Comparison of ENCODE assay signal across 17 cellular contexts in the genomic region with DNA sequence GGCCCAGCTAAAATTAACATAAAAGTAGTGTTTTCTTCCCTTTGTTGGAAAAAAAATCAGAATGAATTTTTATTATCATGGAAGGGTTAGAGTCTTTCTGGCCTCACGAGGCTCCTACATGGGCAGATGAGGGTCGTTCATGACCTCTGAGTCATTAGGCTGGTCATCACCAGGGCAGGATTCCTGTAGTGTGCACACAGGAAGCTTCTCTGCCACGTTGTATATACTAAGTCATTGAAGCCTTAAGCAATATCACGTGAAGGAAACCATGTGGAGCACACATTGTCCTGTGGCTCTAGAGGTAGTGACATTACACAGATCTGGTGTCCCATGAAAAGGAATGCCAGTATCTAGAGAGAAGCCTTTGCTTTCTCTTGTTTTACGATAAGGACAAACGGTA.
A peak's percentile ranks its signal among the peaks of the same experiment; 100 is the strongest.
DNase-seq lines count a peak whose midpoint lies in the region; ATAC-seq and TF ChIP-seq lines count a peak whose summit lies in the region.
"Had no signal": no experiment of that assay in that cellular context is flagged by ENCODE, and none has a peak within 500 bp of the region (broad histone marks: within the 10 kb centered on the region; RNA-seq: fewer than 3 reads in every experiment).

No MANE protein-coding gene starts in this region.

- peak; percentile 68 for DNase-seq in AG10803 (ENCODE audit: low read depth)
- peak; percentile 41 for DNase-seq in GM23248
- peak; percentile 24 for DNase-seq in amniotic epithelial cell (ENCODE audit: low read depth)
- DNase-seq in fibroblast of pulmonary artery (ENCODE audit: low read depth), result peak; percentile 15
- DNase-seq in NCI-H69 (lab: John Stamatoyannopoulos, UW), result no peak
- DNase-seq in NK-92 (lab: John Stamatoyannopoulos, UW; ENCODE audit: unreplicated experiment), result no peak
- DNase-seq in NCI-H1694 treated with DMSO at 0.1 percent for 48 hours (lab: John Stamatoyannopoulos, UW), result no peak
- DNase-seq: CD4-positive, alpha-beta memory T cell; KBM-7; NCI-H1105 treated with DMSO at 0.1 percent for 48 hours; NCI-H187 treated with DMSO at 0.1 percent for 48 hours; NCI-H2171; NCI-H82; SIG-M5 had no signal

- no peaks in the 10 kb centered on the region for H3K79me2 ChIP-seq in GM23248 (ENCODE audit: insufficient read depth)

- no peaks in the 10 kb centered on the region; the same call in 1 of the 2 replicates for H4K20me1 ChIP-seq in GM23248 (ENCODE audit: insufficient read depth)

- no peaks in the 10 kb centered on the region for H3K9me3 ChIP-seq in GM23248 (ENCODE audit: low read depth)
- H3K9me3 ChIP-seq: A549, HAP-1 had no signal

- H3K9ac ChIP-seq in GM23248, result no peak overlapping the region

- no peak for ATAC-seq in GM21381 (IDR thresholded peaks at IDR 0.05; ENCODE audit: unreplicated experiment)
- ATAC-seq: A549 had no signal

- H3K36me3 ChIP-seq in GM23248 (ENCODE audit: low read depth), result no peaks in the 10 kb centered on the region
- H3K36me3 ChIP-seq: HAP-1 had no signal

- no peak overlapping the region for H3K4me3 ChIP-seq in AG10803 (ENCODE audit: low read length)
- H3K4me3 ChIP-seq in GM23248, result no peak overlapping the region
- H3K4me3 ChIP-seq in fibroblast of pulmonary artery (replicated peaks; ENCODE audit: low read depth, low read length), result no peak overlapping the region
- H3K4me3 ChIP-seq: A549, HAP-1 had no signal

- no peaks in the 10 kb centered on the region for H3K27me3 ChIP-seq in GM23248 (replicated peaks; ENCODE audit: insufficient read depth)

- no peak overlapping the region for H2AFZ ChIP-seq in GM23248

- in situ Hi-C loops in GM23248 (cut with MboI), result no loop called here

- H3K4me2 ChIP-seq in GM23248 (ENCODE audit: unreplicated experiment), result no peak overlapping the region
- H3K4me2 ChIP-seq: A549 had no signal

- WGBS in GM23248 (ENCODE audit: low coverage in 1 of 2, low lambda C conversion rate in 2 of 2, missing lambda C conversion rate in 2 of 2), 2 experiments, result 49 to 50% methylated on average over 6 of the region's 6 CpGs

- no peaks in the 10 kb centered on the region for H3K9me2 ChIP-seq in GM23248 (ENCODE audit: insufficient read depth)

- no peaks in the 10 kb centered on the region for H3F3A ChIP-seq in GM23248 (ENCODE audit: insufficient read depth)

- H3K4me1 ChIP-seq in GM23248 (ENCODE audit: insufficient read depth), result peaks cover 3% of the 10 kb centered on the region; the same call in 1 of the 2 replicates
- H3K4me1 ChIP-seq: A549, HAP-1 had no signal

- TF ChIP-seq CTCF in AG10803 (conservative IDR thresholded peaks at IDR 0.05; ENCODE audit: low read length) (no peak), fibroblast of pulmonary artery (IDR thresholded peaks at IDR 0.05; ENCODE audit: low read length, missing control alignments) (no peak)

- H3K27ac ChIP-seq in GM23248, result no peak overlapping the region
- H3K27ac ChIP-seq: A549 had no signal

Comparison
In these comparisons a context has a peak if more than half of its experiments do, and no peak if none do; other contexts are left out.
1. DNase-seq: peak in AG10803 (single experiment), GM23248 (single experiment), amniotic epithelial cell (single experiment) and fibroblast of pulmonary artery (single experiment); none in NCI-H69 (single experiment), NK-92 (single experiment) and NCI-H1694 treated with DMSO at 0.1 percent for 48 hours (single experiment).